Comparison of ENCODE assay signal across 23 cellular contexts in the genomic region with DNA sequence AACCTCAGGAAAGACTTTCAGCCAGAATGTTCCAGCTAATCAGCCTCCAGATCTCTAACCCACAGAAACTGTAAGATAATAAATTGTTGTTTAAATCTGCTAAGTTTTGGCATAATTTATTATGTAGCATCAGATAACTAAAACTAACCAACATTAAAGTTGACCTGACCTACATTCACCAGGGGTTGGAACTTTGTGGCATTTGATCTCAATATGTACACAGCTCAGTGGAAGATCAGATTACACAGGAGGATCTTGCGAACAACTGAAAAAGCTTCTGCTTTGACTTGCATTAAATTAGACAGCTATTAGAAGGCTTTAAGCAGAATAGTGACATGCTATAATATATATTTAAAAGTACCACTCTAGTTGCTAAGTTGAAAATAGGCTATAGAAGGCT.
"Had no signal": no experiment of that assay in that cellular context is flagged by ENCODE, and none has a peak within 500 bp of the region (broad histone marks: within the 10 kb centered on the region; RNA-seq: fewer than 3 reads in every experiment).

No MANE protein-coding gene starts in this region.

- H3K27ac Mint-ChIP-seq: activated B cell treated with CpG ODN at 0.5 μM for 24 hours; activated CD4-positive, alpha-beta T cell treated with anti-CD3 and anti-CD28 coated beads for 36 hours; activated naive CD8-positive, alpha-beta T cell; activated T-helper 2 cell treated with anti-CD3 and anti-CD28 coated beads, Interferon-gamma antibody, Interleukin-2, Interleukin-4, amounts not matched to agents 10 μg/mL and 5 μg/mL and 100 μg/mL, durations not matched to agents 14 hours and 24 hours and 36 hours; stimulated activated effector memory CD8-positive, alpha-beta T cell treated with anti-CD3 and anti-CD28 coated beads, Interleukin-12 subunit alpha, Interleukin-12 subunit beta, amount 100 ng/mL, for 72 hours; stimulated activated naive CD8-positive, alpha-beta T cell treated with anti-CD3 and anti-CD28 coated beads, Interleukin-15, amount 100 ng/mL, for 72 hours had no signal

- H3K4me3 Mint-ChIP-seq: activated B cell treated with CpG ODN at 0.5 μM for 24 hours; activated CD4-positive, alpha-beta T cell treated with anti-CD3 and anti-CD28 coated beads for 36 hours; activated naive CD8-positive, alpha-beta T cell; activated T-cell treated with anti-CD3 and anti-CD28 coated beads, Interleukin-2, amount 50 U/mL, for 4 hours; central memory CD8-positive, alpha-beta T cell; neural crest cell; stimulated activated effector memory CD8-positive, alpha-beta T cell treated with anti-CD3 and anti-CD28 coated beads, Interleukin-12 subunit alpha, Interleukin-12 subunit beta, amount 100 ng/mL, for 72 hours; stimulated activated naive CD8-positive, alpha-beta T cell treated with anti-CD3 and anti-CD28 coated beads, Interleukin-15, amount 100 ng/mL, for 72 hours had no signal

- H3K4me1 Mint-ChIP-seq: activated B cell treated with CpG ODN at 0.5 μM for 24 hours; activated CD4-positive, alpha-beta T cell treated with anti-CD3 and anti-CD28 coated beads for 36 hours; central memory CD8-positive, alpha-beta T cell; stimulated activated effector memory CD8-positive, alpha-beta T cell treated with anti-CD3 and anti-CD28 coated beads, Interleukin-12 subunit alpha, Interleukin-12 subunit beta, amount 100 ng/mL, for 72 hours; stimulated activated naive CD8-positive, alpha-beta T cell treated with anti-CD3 and anti-CD28 coated beads, Interleukin-15, amount 100 ng/mL, for 72 hours had no signal

- DNase-seq: activated B cell treated with CpG ODN at 0.5 μM for 24 hours; activated CD4-positive, alpha-beta T cell treated with anti-CD3 and anti-CD28 coated beads for 36 hours; activated CD4-positive, alpha-beta T cell treated with anti-CD3 and anti-CD28 coated beads, Interleukin-2, amount 50 U/mL, for 48 hours; activated CD8-positive, alpha-beta memory T cell treated with anti-CD3 and anti-CD28 coated beads, Interleukin-2, amount 50 U/mL, for 48 hours; activated naive CD4-positive, alpha-beta T cell; activated T-cell treated with anti-CD3 and anti-CD28 coated beads, Interleukin-2, amount 50 U/mL, for 4 hours; effector memory CD4-positive, alpha-beta T cell; foreskin melanocyte; kidney; lower lobe of right lung; mesendoderm; mucosa of descending colon; posterior cingulate gyrus; right lobe of liver; small intestine; stimulated activated CD4-positive, alpha-beta T cell treated with anti-CD3 and anti-CD28 coated beads, Interleukin-2, amount 100 ng/mL, for 24 hours; stimulated activated naive CD8-positive, alpha-beta T cell treated with anti-CD3 and anti-CD28 coated beads, Interleukin-15, amount 100 ng/mL, for 72 hours; tibial artery had no signal

- H3K9me3 Mint-ChIP-seq: activated B cell treated with CpG ODN at 0.5 μM for 24 hours; activated T-cell treated with anti-CD3 and anti-CD28 coated beads, Interleukin-2, amount 50 U/mL, for 4 hours; activated T-helper 2 cell treated with anti-CD3 and anti-CD28 coated beads, Interferon-gamma antibody, Interleukin-2, Interleukin-4, amounts not matched to agents 10 μg/mL and 5 μg/mL and 100 μg/mL, durations not matched to agents 14 hours and 24 hours and 36 hours; central memory CD8-positive, alpha-beta T cell; stimulated activated effector memory CD8-positive, alpha-beta T cell treated with anti-CD3 and anti-CD28 coated beads, Interleukin-12 subunit alpha, Interleukin-12 subunit beta, amount 100 ng/mL, for 72 hours; stimulated activated naive CD8-positive, alpha-beta T cell treated with anti-CD3 and anti-CD28 coated beads, Interleukin-15, amount 100 ng/mL, for 72 hours had no signal

- H3K36me3 Mint-ChIP-seq: activated naive CD8-positive, alpha-beta T cell; stimulated activated effector memory CD8-positive, alpha-beta T cell treated with anti-CD3 and anti-CD28 coated beads, Interleukin-12 subunit alpha, Interleukin-12 subunit beta, amount 100 ng/mL, for 72 hours had no signal
